In genomic region chr5:102865171-102865509, GRCh38 we compare ENCODE assay signal across 8 cellular contexts.
DNase-seq lines count a peak whose midpoint lies in the region; ATAC-seq and TF ChIP-seq lines count a peak whose summit lies in the region.

No MANE protein-coding gene starts in this region.

- peaks cover 14% of the 10 kb centered on the region for H3K36me3 Mint-ChIP-seq in Caco-2 (ENCODE audit: insufficient read depth, unreplicated experiment)

- peaks cover 2% of the 10 kb centered on the region for H3K27me3 Mint-ChIP-seq in Caco-2 (ENCODE audit: insufficient read depth, unreplicated experiment)

- peaks cover 6% of the 10 kb centered on the region for H3K4me1 Mint-ChIP-seq in Caco-2 (ENCODE audit: low read depth, unreplicated experiment)

- in situ Hi-C loops in GM13976 (cut with MboI; ENCODE audit: low sequenced_read_pairs, unreplicated experiment), result no loop called here

- H3K4me3 Mint-ChIP-seq in Caco-2 (ENCODE audit: unreplicated experiment), result peak overlapping the region; percentile 74

- H3K9ac ChIP-seq in NT2/D1 (ENCODE audit: insufficient read length, low read depth), result peak overlapping the region; percentile 85

- peak overlapping the region; percentile 92 for H2AFZ ChIP-seq in osteoblast (ENCODE audit: low read length)

- POLR2A ChIA-PET in Caco-2 (lab: Charles Lee), result no interaction called here

- H3K27ac Mint-ChIP-seq in Caco-2 (ENCODE audit: unreplicated experiment), result peak overlapping the region; percentile 14

- H3K4me2 ChIP-seq in osteoblast (ENCODE audit: insufficient read depth, low read length), result peak overlapping the region; percentile 96

- intact Hi-C loops in Caco-2 (cut with micrococcal nuclease; ENCODE audit: unreplicated experiment), result no loop called here

- H3K27ac ChIP-seq in epithelial cell of prostate (peak overlapping the region; percentile 52), osteoblast (ENCODE audit: low read depth, low read length) (peak overlapping the region; percentile 97)

- H4K20me1 ChIP-seq in osteoblast (ENCODE audit: insufficient read depth, low read length), result no peaks in the 10 kb centered on the region

- H3K9me3 ChIP-seq in Caco-2 (no peaks in the 10 kb centered on the region), NT2/D1 (ENCODE audit: insufficient read depth, low read length) (no peaks in the 10 kb centered on the region), osteoblast (ENCODE audit: low read depth, low read length) (no peaks in the 10 kb centered on the region)

- H3K27me3 ChIP-seq in Caco-2 (replicated peaks; ENCODE audit: control insufficient read depth, insufficient read depth, low read length) (no peaks in the 10 kb centered on the region), NT2/D1 (ENCODE audit: insufficient read depth, insufficient read length) (no peaks in the 10 kb centered on the region), osteoblast (ENCODE audit: insufficient read depth, low read length) (no peaks in the 10 kb centered on the region)

- TF ChIP-seq CTCF in Caco-2 (IDR thresholded peaks at IDR 0.05; ENCODE audit: insufficient read depth in 1 of 2, low read depth in 1 of 2, low read length in 1 of 2, severe bottlenecking in 1 of 2, unreplicated experiment in 1 of 2) (no peak), osteoblast (IDR thresholded peaks at IDR 0.05; ENCODE audit: extremely low read depth, low read depth, low read length) (no peak), GM13976 (IDR thresholded peaks at IDR 0.05; ENCODE audit: borderline replicate concordance, control extremely low read depth, extremely low read depth, insufficient read depth, missing control alignments) (no peak)

- H3K4me1 ChIP-seq in Caco-2, result no peaks in the 10 kb centered on the region
- no peaks in the 10 kb centered on the region for H3K4me1 ChIP-seq in NT2/D1 (ENCODE audit: insufficient read depth, insufficient read length)
- H3K4me1 ChIP-seq in osteoblast (ENCODE audit: insufficient read depth, low read length), result peaks cover 21% of the 10 kb centered on the region

- H3K4me3 ChIP-seq in Caco-2 (ENCODE audit: low read depth, low read length) (peak overlapping the region; percentile 60), NT2/D1 (ENCODE audit: insufficient read length, low read depth) (peak overlapping the region; percentile 68), osteoblast (ENCODE audit: insufficient read depth, low read length) (peak overlapping the region; percentile 93)

- peaks cover 20% of the 10 kb centered on the region for H3K79me2 ChIP-seq in osteoblast (ENCODE audit: insufficient read depth, low read length)

- H3K9me3 Mint-ChIP-seq in Caco-2 (ENCODE audit: unreplicated experiment), result no peaks in the 10 kb centered on the region

- no peaks in the 10 kb centered on the region for H3K36me3 ChIP-seq in Caco-2 (ENCODE audit: control insufficient read depth, insufficient read depth, low read length)
- no peaks in the 10 kb centered on the region for H3K36me3 ChIP-seq in NT2/D1 (ENCODE audit: insufficient read depth, insufficient read length, low read length)
- peaks cover 3% of the 10 kb centered on the region for H3K36me3 ChIP-seq in osteoblast (ENCODE audit: insufficient read depth, low read length)

- DNase-seq in Caco-2, result no peak
- DNase-seq in NT2/D1 (ENCODE audit: low read depth, low spot score), result no peak
- no peak for DNase-seq in epithelial cell of prostate (ENCODE audit: low read depth, low spot score)
- peak; percentile 38 for DNase-seq in osteoblast (ENCODE audit: insufficient read length, low spot score, missing footprints)
- DNase-seq in GM13976 (ENCODE audit: low spot score), result no peak
- DNase-seq in NK-92 (lab: John Stamatoyannopoulos, UW; ENCODE audit: unreplicated experiment), result no peak
- DNase-seq in T-helper 9 cell, result no peak

- CTCF ChIA-PET in Caco-2 (lab: Charles Lee), result no interaction called here

- no TSS peak for BruUV-seq in Caco-2 (replicated peaks; lab: Mats Ljungman, UMichigan)

- ATAC-seq in GM21367 (IDR thresholded peaks at IDR 0.05; ENCODE audit: unreplicated experiment), result no peak
